ENCODE assay signal across 8 cellular contexts in the genomic region with DNA sequence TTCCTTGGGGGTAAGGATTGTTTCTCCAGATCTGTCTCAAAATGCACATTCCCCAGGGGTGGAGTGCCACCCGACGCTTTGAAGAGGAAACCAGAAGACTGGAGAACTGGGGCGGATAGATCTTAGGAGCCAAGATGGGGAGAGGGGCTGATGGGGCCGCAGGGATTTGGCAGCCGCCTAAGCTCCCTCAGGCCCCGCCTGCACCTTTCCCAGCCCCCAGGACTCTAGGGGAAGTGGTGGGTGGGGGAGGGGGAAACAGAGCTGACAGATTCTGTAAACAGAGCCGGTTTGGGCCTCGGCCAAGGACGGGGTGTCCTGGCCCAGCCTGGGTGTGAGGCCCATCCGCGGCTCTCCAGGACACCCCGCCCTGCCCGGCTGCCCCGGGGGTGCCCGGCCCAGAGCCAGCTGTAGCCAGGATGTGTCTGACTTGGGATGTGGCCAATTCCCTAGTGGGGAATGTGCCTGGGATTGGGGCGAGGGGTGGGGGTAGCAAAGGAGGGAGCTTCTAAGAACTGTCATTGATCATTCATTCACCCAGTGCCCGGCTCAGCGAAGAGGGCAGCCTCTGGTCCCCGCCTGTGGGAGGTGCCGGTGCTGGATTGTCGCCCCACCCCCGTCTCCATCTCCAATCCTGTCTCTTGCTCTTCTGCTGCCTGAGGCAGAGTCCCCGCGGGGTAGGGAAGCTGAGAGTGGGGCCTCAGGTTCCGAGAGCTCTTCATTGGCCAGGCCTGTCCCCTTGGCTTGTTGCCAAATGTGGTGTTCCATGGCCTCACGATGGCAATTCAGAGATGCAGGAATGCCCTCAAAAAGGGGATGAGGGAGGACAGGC. TPM values are rescaled to one million over a fixed set of nuclear protein-coding genes. Genes with fewer than 3 reads are reported as not detected.
DNase-seq lines count a peak whose midpoint lies in the region; ATAC-seq and TF ChIP-seq lines count a peak whose summit lies in the region.

No MANE protein-coding gene starts in this region.

- H3K18ac ChIP-seq in trophoblast cell (ENCODE audit: low read length): peak overlapping the region; percentile 84

- no peaks in the 10 kb centered on the region for H3K79me2 ChIP-seq in trophoblast cell (ENCODE audit: control insufficient read depth, insufficient read depth, low read length, poor library complexity)

- peak overlapping the region; percentile 80 for H2BK5ac ChIP-seq in trophoblast cell (ENCODE audit: low read depth, low read length, poor library complexity)

- H3K79me1 ChIP-seq in trophoblast cell (ENCODE audit: low read length): peaks cover 11% of the 10 kb centered on the region

- TF ChIP-seq CTCF in heart right ventricle (IDR thresholded peaks at IDR 0.05): peak in 1 of 9 donors; percentile 18

- no peaks in the 10 kb centered on the region for H3K27me3 ChIP-seq in heart right ventricle
- H3K27me3 ChIP-seq in trophoblast cell (ENCODE audit: insufficient read depth, low read length): no peaks in the 10 kb centered on the region

- H4K8ac ChIP-seq in trophoblast cell (ENCODE audit: low read depth, low read length): peak overlapping the region; percentile 94

- H3K36me3 ChIP-seq in heart right ventricle (no peaks in the 10 kb centered on the region), trophoblast cell (ENCODE audit: control insufficient read depth in 1 of 2, insufficient read depth in 2 of 2, low read length in 2 of 2) (no peaks in the 10 kb centered on the region)

- peak overlapping the region; percentile 80 for H4K91ac ChIP-seq in trophoblast cell (ENCODE audit: low read depth, low read length)

- H3K4ac ChIP-seq in trophoblast cell (ENCODE audit: low read depth, low read length): peak overlapping the region; percentile 0

- H3K4me3 ChIP-seq in heart right ventricle (peak overlapping the region; percentile 6 to 70 (median 53)), trophoblast cell (ENCODE audit: low read depth, low read length) (no peak overlapping the region)

- peak overlapping the region; percentile 49 for H2BK120ac ChIP-seq in trophoblast cell (ENCODE audit: insufficient read depth, low read length, poor library complexity)

- ATAC-seq in GM21737 (IDR thresholded peaks at IDR 0.05; ENCODE audit: unreplicated experiment): peak; percentile 11
- ATAC-seq in heart right ventricle: peak; percentile 83 to 95 (median 92)
- ATAC-seq in GM18873 (IDR thresholded peaks at IDR 0.05; ENCODE audit: low FRiP score, unreplicated experiment): no peak

- H3K23ac ChIP-seq in trophoblast cell (ENCODE audit: low read length): no peak overlapping the region

- H3K9ac ChIP-seq in trophoblast cell (ENCODE audit: low read length): peak overlapping the region; percentile 9

- peak; percentile 56 for DNase-seq in DMS114 treated with DMSO at 0.1 percent for 48 hours (lab: John Stamatoyannopoulos, UW; ENCODE audit: unreplicated experiment)
- DNase-seq in NAMALWA (ENCODE audit: low spot score): peak; percentile 28
- DNase-seq in SKM-1 treated with dmso at 0.1 percent for 144 hours (lab: John Stamatoyannopoulos, UW; ENCODE audit: unreplicated experiment): peak; percentile 67
- DNase-seq in heart right ventricle: peak; percentile 94 to 99
- DNase-seq in trophoblast cell: peak; percentile 38 to 62

- H3K4me1 ChIP-seq in heart right ventricle: peaks cover 12 to 39% (median 35%) of the 10 kb centered on the region in 9 donors
- H3K4me1 ChIP-seq in trophoblast cell (ENCODE audit: control insufficient read depth in 1 of 2, insufficient read depth in 2 of 2, low read length in 2 of 2): peaks cover 9 to 16% of the 10 kb centered on the region in 2 experiments

- H3K14ac ChIP-seq in trophoblast cell (ENCODE audit: low read length): peak overlapping the region; percentile 89

- peak overlapping the region; percentile 28 for H2AFZ ChIP-seq in trophoblast cell (ENCODE audit: insufficient read depth, low read length, poor library complexity)

- H4K12ac ChIP-seq in trophoblast cell (ENCODE audit: low read depth, low read length): peak overlapping the region; percentile 39

- no peaks in the 10 kb centered on the region for H3K9me3 ChIP-seq in heart right ventricle
- peaks cover 2% of the 10 kb centered on the region for H3K9me3 ChIP-seq in trophoblast cell (ENCODE audit: insufficient read depth, low read depth, low read length)

- H3K27ac ChIP-seq in angular gyrus (ENCODE audit: low read depth, low read length) (peak overlapping the region; percentile 97), heart right ventricle (peak overlapping the region; percentile 90 to 99 (median 97)), trophoblast cell (ENCODE audit: low read depth, low read length) (peak overlapping the region; percentile 70)

- peak overlapping the region; percentile 83 for H2BK12ac ChIP-seq in trophoblast cell (ENCODE audit: low read length)

- peak overlapping the region; percentile 79 for H3K4me2 ChIP-seq in trophoblast cell (ENCODE audit: low read length)

- WGBS in heart right ventricle, 2 donors: 1 to 2% methylated on average over 25 to 26 of the region's 26 CpGs
- WGBS in trophoblast cell (ENCODE audit: extremely low coverage, insufficient coverage, insufficient read length): no CpG with 5 or more reads among the region's 26 CpGs

- H2AK5ac ChIP-seq in trophoblast cell (ENCODE audit: low read length): no peak overlapping the region

- intact Hi-C loops in heart right ventricle (cut with DNase I): loop anchor here in 9 of 10 donors (1.0 to 10.0 kb wide), 18 partner anchors 27 to 106 kb away; partner anchors contain the start of genes CDKN2AIPNL (in 3 of the 9), JADE2 (in 2 of the 9) and UBE2B (in 2 of the 9)

RNA-seq across cellular contexts. Expression of gene CDKN2AIPNL, which starts 54.8 kb away (rescaled TPM):
- 10 to 100 TPM; 29.1 to 39.8 (median 37.3) TPM for total RNA-seq in heart right ventricle
- polyA plus RNA-seq in heart right ventricle: 10 to 100 TPM; 33.7 to 87.6 TPM
- polyA plus RNA-seq in trophoblast cell (2013): 21.1 and 23.7 TPM in 2 replicates

RNA-seq across cellular contexts. Expression of gene JADE2, which starts 59.0 kb away (rescaled TPM):
- 10 to 100 TPM; 17.9 to 38.5 (median 25.2) TPM for total RNA-seq in heart right ventricle
- 1 to 10 TPM; 5.4 to 7.9 TPM for polyA plus RNA-seq in heart right ventricle
- polyA plus RNA-seq in trophoblast cell (2013): 3.8 TPM in 2 replicates

Comparison
In these comparisons a context has a peak if more than half of its experiments do, and no peak if none do; other contexts are left out.
1. DNase-seq: peak in every context shown above with its lines; median percentile 96 in heart right ventricle; 67 in SKM-1 treated with dmso at 0.1 percent for 144 hours; 56 in DMS114 treated with DMSO at 0.1 percent for 48 hours; 50 in trophoblast cell; 28 in NAMALWA.